Comparison of ENCODE assay signal across 1 cellular context in the genomic region with DNA sequence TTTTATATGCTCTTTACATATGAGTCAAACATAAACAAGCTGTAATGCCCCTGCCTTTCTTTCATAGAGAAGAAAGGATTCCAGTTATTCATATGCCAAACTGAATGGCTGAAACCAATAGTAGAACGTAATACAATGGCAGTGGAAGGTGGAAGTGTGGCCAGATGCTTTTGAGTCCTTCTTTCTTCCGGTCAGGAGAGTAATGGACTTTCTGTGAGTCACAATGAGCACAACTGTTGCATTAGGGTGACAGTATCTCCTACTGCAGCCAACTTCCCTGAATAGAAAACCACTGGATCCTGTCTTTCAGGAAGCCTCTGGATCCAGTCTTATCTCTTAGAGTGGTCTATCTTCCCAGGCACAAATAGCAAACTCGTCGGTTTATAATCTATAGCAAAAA.
A peak's percentile ranks its signal among the peaks of the same experiment; 100 is the strongest.
TF ChIP-seq lines count a peak whose summit lies in the region.

No MANE protein-coding gene starts in this region.

TF ChIP-seq in IMR-90, 13 proteins besides CTCF, POLR2A, EP300 and RAD21:
- no peak for TF ChIP-seq MXI1 (IDR thresholded peaks at IDR 0.05; ENCODE audit: borderline replicate concordance, low read depth, low read length)
- no peak for TF ChIP-seq ELK1 (IDR thresholded peaks at IDR 0.05; ENCODE audit: borderline replicate concordance, low read depth, low read length)
- no peak for TF ChIP-seq MAFK (IDR thresholded peaks at IDR 0.05; ENCODE audit: low read depth, low read length)
- TF ChIP-seq RFX5 (IDR thresholded peaks at IDR 0.05; ENCODE audit: low read depth, low read length) = no peak
- peak; percentile 59; the same call in 1 of the 2 replicates for TF ChIP-seq CEBPB (IDR thresholded peaks at IDR 0.05; ENCODE audit: low read depth, low read length)
- no peak for TF ChIP-seq CHD1 (IDR thresholded peaks at IDR 0.05; ENCODE audit: low read depth, low read length)
